9 cellular contexts compared by ENCODE assay signal in genomic region chr19:49502866-49503581, GRCh38. TPM values are rescaled to one million over a fixed set of nuclear protein-coding genes. Genes with fewer than 3 reads are reported as not detected.
DNase-seq lines count a peak whose midpoint lies in the region; ATAC-seq and TF ChIP-seq lines count a peak whose summit lies in the region.
"Had no signal": no experiment of that assay in that cellular context is flagged by ENCODE, and none has a peak within 500 bp of the region (broad histone marks: within the 10 kb centered on the region; RNA-seq: fewer than 3 reads in every experiment).

No MANE protein-coding gene starts in this region.

- H4K20me1 ChIP-seq in OCI-LY3 (ENCODE audit: insufficient read depth, low read length) (peaks cover 22% of the 10 kb centered on the region), smooth muscle cell (ENCODE audit: low read depth) (peaks cover 23% of the 10 kb centered on the region)

- H3K9ac ChIP-seq in OCI-LY3 (ENCODE audit: low read length): no peak overlapping the region
- no peak overlapping the region for H3K9ac ChIP-seq in smooth muscle cell (ENCODE audit: low read depth)

- H3K27ac Mint-ChIP-seq in activated naive CD4-positive, alpha-beta T cell treated with anti-CD3 and anti-CD28 coated beads for 36 hours: no peak overlapping the region

- CTCF ChIA-PET in activated naive CD4-positive, alpha-beta T cell treated with anti-CD3 and anti-CD28 coated beads for 36 hours (lab: Charles Lee): interaction anchor here (0.7 to 7.8 kb wide), 14 partner anchors 8 to 178 kb away, joined by 3 to 60 read pairs (median 4); partner anchors contain the start of genes NOSIP and PRRG2

- H2AFZ ChIP-seq in OCI-LY3 (ENCODE audit: low read depth, low read length) (0 out of 2 replicates have a peak overlapping the region, but pooled peaks have one; percentile 43), smooth muscle cell (ENCODE audit: low read depth) (no peak overlapping the region)

- H3K9me3 Mint-ChIP-seq in activated naive CD4-positive, alpha-beta T cell treated with anti-CD3 and anti-CD28 coated beads for 36 hours: no peaks in the 10 kb centered on the region

- H3K36me3 ChIP-seq in OCI-LY3 (replicated peaks; ENCODE audit: low read depth, low read length) (peaks cover 23% of the 10 kb centered on the region), smooth muscle cell (ENCODE audit: low read depth) (peaks cover 4% of the 10 kb centered on the region)

- peaks cover 47% of the 10 kb centered on the region for H3K4me1 Mint-ChIP-seq in activated naive CD4-positive, alpha-beta T cell treated with anti-CD3 and anti-CD28 coated beads for 36 hours (ENCODE audit: low read depth)

- H3K4me2 ChIP-seq in OCI-LY3 (ENCODE audit: low read length) (no peak overlapping the region), smooth muscle cell (no peak overlapping the region)

- DNase-seq in D341Med (ENCODE audit: low spot score): peak; percentile 59
- DNase-seq in Jurkat, Clone E6-1 (ENCODE audit: low read depth, low spot score): peak; percentile 54
- peak; percentile 63 for DNase-seq in activated naive CD4-positive, alpha-beta T cell treated with anti-CD3 and anti-CD28 coated beads for 36 hours
- peak; percentile 42 for DNase-seq in left cardiac atrium
- DNase-seq in smooth muscle cell (lab: John Stamatoyannopoulos, UW; ENCODE audit: unreplicated experiment): no peak
- DNase-seq in NK-92 (lab: John Stamatoyannopoulos, UW; ENCODE audit: unreplicated experiment): no peak

- peaks cover 11% of the 10 kb centered on the region for H3K79me2 ChIP-seq in OCI-LY3 (ENCODE audit: low read length)
- H3K79me2 ChIP-seq in smooth muscle cell (ENCODE audit: low read depth): peaks cover 7% of the 10 kb centered on the region

- 59% methylated on average over 14 of the region's 14 CpGs for WGBS in smooth muscle cell (ENCODE audit: low lambda C conversion rate)

- no peaks in the 10 kb centered on the region for H3K27me3 ChIP-seq in OCI-LY3 (ENCODE audit: low read depth, low read length)
- H3K27me3 ChIP-seq in smooth muscle cell (ENCODE audit: low read depth): no peaks in the 10 kb centered on the region

- peaks cover 31% of the 10 kb centered on the region for H3K4me1 ChIP-seq in OCI-LY3 (ENCODE audit: low read length)
- peaks cover 13% of the 10 kb centered on the region for H3K4me1 ChIP-seq in smooth muscle cell (ENCODE audit: low read depth)

- no peak overlapping the region for H3K4me3 Mint-ChIP-seq in activated naive CD4-positive, alpha-beta T cell treated with anti-CD3 and anti-CD28 coated beads for 36 hours

- intact Hi-C loops in activated naive CD4-positive, alpha-beta T cell treated with anti-CD3 and anti-CD28 coated beads for 36 hours (cut with micrococcal nuclease): no loop called here
- intact Hi-C loops in left cardiac atrium (cut with DNase I): loop anchor here in 1 of 2 donors (1.0 kb wide), 1 partner anchor 44 kb away; no protein-coding TSS in a partner anchor

- peaks cover 13% of the 10 kb centered on the region for H3F3A ChIP-seq in smooth muscle cell (ENCODE audit: low read depth)

- H3K27ac ChIP-seq in OCI-LY3 (ENCODE audit: low read length) (no peak overlapping the region), smooth muscle cell (ENCODE audit: low read depth) (no peak overlapping the region)
- H3K27ac ChIP-seq: neutrophil had no signal

- H3K4me3 ChIP-seq in Jurkat, Clone E6-1 (ENCODE audit: low read length): no peak overlapping the region
- H3K4me3 ChIP-seq in OCI-LY3 (ENCODE audit: low read length) (no peak overlapping the region), smooth muscle cell (no peak overlapping the region)

- peaks cover 24% of the 10 kb centered on the region for H3K36me3 Mint-ChIP-seq in activated naive CD4-positive, alpha-beta T cell treated with anti-CD3 and anti-CD28 coated beads for 36 hours (ENCODE audit: low read depth)

- ATAC-seq in left cardiac atrium (peak; percentile 28 to 49), GM19023 (IDR thresholded peaks at IDR 0.05; ENCODE audit: unreplicated experiment) (no peak)

- no peaks in the 10 kb centered on the region for H3K27me3 Mint-ChIP-seq in activated naive CD4-positive, alpha-beta T cell treated with anti-CD3 and anti-CD28 coated beads for 36 hours (ENCODE audit: low read depth)

- H3K9me3 ChIP-seq in OCI-LY3 (ENCODE audit: insufficient read depth, low read length): no peaks in the 10 kb centered on the region
- no peaks in the 10 kb centered on the region for H3K9me3 ChIP-seq in smooth muscle cell (replicated peaks; ENCODE audit: low read depth)
- H3K9me3 ChIP-seq: neutrophil had no signal

- peak; percentile 63 for TF ChIP-seq CTCF in OCI-LY3 (IDR thresholded peaks at IDR 0.05; ENCODE audit: low read depth, low read length)
- TF ChIP-seq CTCF in smooth muscle cell (IDR thresholded peaks at IDR 0.05; ENCODE audit: borderline replicate concordance, insufficient read depth, poor library complexity, severe bottlenecking): peak; percentile 47

RNA-seq across cellular contexts. Expression of gene RPS11, which starts 6.8 kb away (rescaled TPM):
- polyA plus RNA-seq in Jurkat, Clone E6-1 (2012; ENCODE audit: insufficient read depth, insufficient read length): 3,956 TPM
- 1,000 to 10,000 TPM; 3,906 to 3,945 TPM for total RNA-seq in activated naive CD4-positive, alpha-beta T cell treated with anti-CD3 and anti-CD28 coated beads for 36 hours
- 1,000 to 10,000 TPM; 1,060 to 1,184 TPM for total RNA-seq in left cardiac atrium
- 3,115 and 3,456 TPM in 2 replicates for total RNA-seq in smooth muscle cell
- 729 and 804 TPM in 2 replicates for polyA plus RNA-seq in smooth muscle cell

RNA-seq across cellular contexts. Expression of gene FCGRT, which starts 9.4 kb away (rescaled TPM):
- 68.6 TPM for polyA plus RNA-seq in Jurkat, Clone E6-1 (2012; ENCODE audit: insufficient read depth, insufficient read length)
- 10 to 100 TPM; 15.7 to 17.1 TPM for total RNA-seq in activated naive CD4-positive, alpha-beta T cell treated with anti-CD3 and anti-CD28 coated beads for 36 hours
- total RNA-seq in left cardiac atrium (100 to 1,000 TPM; 156 to 202 TPM), smooth muscle cell (58.1 and 66.1 TPM in 2 replicates)
- 127 and 135 TPM in 2 replicates for polyA plus RNA-seq in smooth muscle cell

RNA-seq across cellular contexts. Expression of gene RPL13A, which starts 15.6 kb away (rescaled TPM):
- 3,715 TPM for polyA plus RNA-seq in Jurkat, Clone E6-1 (2012; ENCODE audit: insufficient read depth, insufficient read length)
- 1,000 to 10,000 TPM; 4,441 to 4,607 TPM for total RNA-seq in activated naive CD4-positive, alpha-beta T cell treated with anti-CD3 and anti-CD28 coated beads for 36 hours
- total RNA-seq in left cardiac atrium: 1,000 to 10,000 TPM; 1,559 to 1,594 TPM
- 1,134 and 1,154 TPM in 2 replicates for total RNA-seq in smooth muscle cell
- polyA plus RNA-seq in smooth muscle cell: 732 and 818 TPM in 2 replicates

RNA-seq across cellular contexts. Expression of gene RCN3, which starts 24.8 kb away (rescaled TPM):
- polyA plus RNA-seq in Jurkat, Clone E6-1 (2012; ENCODE audit: insufficient read depth, insufficient read length): 9.3 TPM
- 1 to 10 TPM; 6.7 to 7.2 TPM for total RNA-seq in activated naive CD4-positive, alpha-beta T cell treated with anti-CD3 and anti-CD28 coated beads for 36 hours
- total RNA-seq in left cardiac atrium: 10 to 100 TPM; 27.3 to 34.9 TPM
- 248 and 311 TPM in 2 replicates for total RNA-seq in smooth muscle cell
- 773 and 1,078 TPM in 2 replicates for polyA plus RNA-seq in smooth muscle cell

RNA-seq across cellular contexts. Expression of gene FLT3LG, which starts 29.0 kb away (rescaled TPM):
- polyA plus RNA-seq in Jurkat, Clone E6-1 (2012; ENCODE audit: insufficient read depth, insufficient read length): 14.7 TPM
- total RNA-seq in activated naive CD4-positive, alpha-beta T cell treated with anti-CD3 and anti-CD28 coated beads for 36 hours: 10 to 100 TPM; 23.9 to 28.4 TPM
- total RNA-seq in left cardiac atrium (1 to 10 TPM; 4.9 to 6.0 TPM), smooth muscle cell (0.27 and 0.45 TPM in 2 replicates)
- polyA plus RNA-seq in smooth muscle cell: 0.85 and 2.0 TPM in 2 replicates

Comparison
In these comparisons a context has a peak if more than half of its experiments do, and no peak if none do; other contexts are left out.
1. DNase-seq: peak in D341Med (single experiment), Jurkat, Clone E6-1 (single experiment), activated naive CD4-positive, alpha-beta T cell treated with anti-CD3 and anti-CD28 coated beads for 36 hours (single experiment) and left cardiac atrium (single experiment); none in smooth muscle cell (single experiment) and NK-92 (single experiment).